Comparison of ENCODE assay signal across 1 cellular context in genomic region chr13:65188691-65189090, GRCh38.
TF ChIP-seq lines count a peak whose summit lies in the region.

No MANE protein-coding gene starts in this region.

TF ChIP-seq in H1, 55 proteins besides CTCF, POLR2A, EP300 and RAD21 (continued from another document):
- TF ChIP-seq PHF8 (conservative IDR thresholded peaks at IDR 0.05; ENCODE audit: low read depth, low read length) (no peak), RBBP5 (IDR thresholded peaks at IDR 0.05; ENCODE audit: borderline replicate concordance, low read depth, low read length) (no peak)
- TF ChIP-seq, protein P1, sequence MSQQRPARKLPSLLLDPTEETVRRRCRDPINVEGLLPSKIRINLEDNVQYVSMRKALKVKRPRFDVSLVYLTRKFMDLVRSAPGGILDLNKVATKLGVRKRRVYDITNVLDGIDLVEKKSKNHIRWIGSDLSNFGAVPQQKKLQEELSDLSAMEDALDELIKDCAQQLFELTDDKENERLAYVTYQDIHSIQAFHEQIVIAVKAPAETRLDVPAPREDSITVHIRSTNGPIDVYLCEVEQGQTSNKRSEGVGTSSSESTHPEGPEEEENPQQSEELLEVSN (IDR thresholded peaks at IDR 0.05) = no peak
- TF ChIP-seq, protein P2, sequence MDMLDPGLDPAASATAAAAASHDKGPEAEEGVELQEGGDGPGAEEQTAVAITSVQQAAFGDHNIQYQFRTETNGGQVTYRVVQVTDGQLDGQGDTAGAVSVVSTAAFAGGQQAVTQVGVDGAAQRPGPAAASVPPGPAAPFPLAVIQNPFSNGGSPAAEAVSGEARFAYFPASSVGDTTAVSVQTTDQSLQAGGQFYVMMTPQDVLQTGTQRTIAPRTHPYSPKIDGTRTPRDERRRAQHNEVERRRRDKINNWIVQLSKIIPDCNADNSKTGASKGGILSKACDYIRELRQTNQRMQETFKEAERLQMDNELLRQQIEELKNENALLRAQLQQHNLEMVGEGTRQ (IDR thresholded peaks at IDR 0.05; ENCODE audit: low read length) = no peak
